6 cellular contexts compared by ENCODE assay signal in the genomic region with DNA sequence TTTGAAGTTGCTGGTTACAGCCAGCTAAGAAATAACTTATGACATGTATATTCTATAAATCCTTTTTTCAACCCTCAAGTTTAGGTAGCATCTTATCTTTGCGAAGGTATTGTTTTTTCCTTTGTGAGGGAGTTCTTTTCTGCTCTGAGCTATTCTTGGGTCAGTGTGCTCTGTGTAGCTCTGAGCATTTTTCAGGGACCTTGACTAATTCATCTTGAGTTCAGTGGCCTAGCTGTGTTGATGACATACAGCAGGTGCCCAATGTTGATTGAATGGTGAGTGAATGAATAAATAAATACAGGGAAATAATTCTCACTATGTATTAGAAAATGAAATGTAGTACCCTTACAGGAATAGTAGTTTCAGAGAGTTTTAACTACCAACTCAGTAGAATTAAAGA.
"Had no signal": no experiment of that assay in that cellular context is flagged by ENCODE, and none has a peak within 500 bp of the region (broad histone marks: within the 10 kb centered on the region; RNA-seq: fewer than 3 reads in every experiment).

No MANE protein-coding gene starts in this region.

- ATAC-seq: GM12878 had no signal

- DNase-seq: GDM1, GF-D8 had no signal

- FAIRE-seq: GM12878, GM12892, GM18507, GM19239 had no signal

- H3K4me3 ChIP-seq: GM12878 had no signal
